ENCODE assay signal across 13 cellular contexts in the genomic region with DNA sequence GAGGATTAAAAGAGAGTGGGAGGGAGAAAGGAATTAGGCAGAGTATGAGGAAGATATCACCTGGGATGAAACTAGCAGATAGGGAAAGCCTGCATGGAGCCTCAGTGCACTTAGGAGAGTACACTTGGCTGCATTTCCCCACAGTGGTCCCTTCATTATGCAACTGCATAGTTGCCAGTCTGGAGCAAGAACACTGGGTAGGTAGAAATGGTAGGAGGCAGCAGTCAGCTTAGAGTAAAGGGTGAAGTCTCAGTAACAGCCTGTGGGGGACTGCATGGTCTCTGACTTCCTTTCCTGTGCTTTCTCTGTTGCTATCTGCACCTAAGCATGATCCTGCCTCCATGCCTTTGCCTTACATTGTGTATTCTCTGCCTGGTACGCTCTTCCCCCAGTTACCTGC. TPM values are rescaled to one million over a fixed set of nuclear protein-coding genes. Genes with fewer than 3 reads are reported as not detected.
DNase-seq lines count a peak whose midpoint lies in the region; ATAC-seq and TF ChIP-seq lines count a peak whose summit lies in the region.
"Had no signal": no experiment of that assay in that cellular context is flagged by ENCODE, and none has a peak within 500 bp of the region (broad histone marks: within the 10 kb centered on the region; RNA-seq: fewer than 3 reads in every experiment).

No MANE protein-coding gene starts in this region.

- peaks cover 33% of the 10 kb centered on the region for H3K79me2 ChIP-seq in SK-N-SH (ENCODE audit: insufficient read depth)

- no peak overlapping the region for H2AFZ ChIP-seq in SK-N-SH (ENCODE audit: low read depth)

- H3F3A ChIP-seq in SK-N-SH (replicated peaks; ENCODE audit: insufficient read depth), result no peaks in the 10 kb centered on the region

- H3K27ac ChIP-seq in heart left ventricle, result no peak overlapping the region
- H3K27ac ChIP-seq in SK-N-SH (ENCODE audit: low read depth in 2 of 2, low read length in 1 of 2), result no peak overlapping the region
- no peak overlapping the region for H3K27ac ChIP-seq in upper lobe of left lung
- H3K27ac ChIP-seq: gastroesophageal sphincter had no signal

- no peaks in the 10 kb centered on the region for H3K27me3 ChIP-seq in heart left ventricle
- no peaks in the 10 kb centered on the region for H3K27me3 ChIP-seq in SK-N-SH (ENCODE audit: insufficient read depth)
- H3K27me3 ChIP-seq in upper lobe of left lung, result no peaks in the 10 kb centered on the region
- H3K27me3 ChIP-seq: gastroesophageal sphincter had no signal

- no peaks in the 10 kb centered on the region for H3K36me3 ChIP-seq in heart left ventricle
- H3K36me3 ChIP-seq in SK-N-SH (replicated peaks in 1 of 2; ENCODE audit: control insufficient read depth in 1 of 2, insufficient read depth in 2 of 2, low read length in 1 of 2), result no peaks in the 10 kb centered on the region
- H3K36me3 ChIP-seq in upper lobe of left lung, result no peaks in the 10 kb centered on the region
- H3K36me3 ChIP-seq: gastroesophageal sphincter had no signal

- H3K27ac Mint-ChIP-seq in activated CD8-positive, alpha-beta T cell treated with anti-CD3 and anti-CD28 coated beads for 36 hours, result peak overlapping the region; percentile 4

- DNase-seq in heart left ventricle (no peak), left cardiac atrium (no peak), ureter (ENCODE audit: low spot score) (no peak), SK-N-SH (no peak), upper lobe of left lung (no peak)
- no peak for DNase-seq in activated CD8-positive, alpha-beta T cell treated with anti-CD3 and anti-CD28 coated beads for 36 hours
- DNase-seq: activated CD4-positive, alpha-beta T cell treated with anti-CD3 and anti-CD28 coated beads, Interleukin-2, amount 50 U/mL, for 48 hours; Caco-2; KBM-7 had no signal

- TF ChIP-seq EP300 in SK-N-SH (IDR thresholded peaks at IDR 0.05; ENCODE audit: borderline replicate concordance in 1 of 2, low read depth in 1 of 2, low read length in 1 of 2) (no peak), upper lobe of left lung (IDR thresholded peaks at IDR 0.05) (no peak)

- H3K27me3 Mint-ChIP-seq in activated CD8-positive, alpha-beta T cell treated with anti-CD3 and anti-CD28 coated beads for 36 hours, result no peaks in the 10 kb centered on the region

- H3K9me3 Mint-ChIP-seq in activated CD8-positive, alpha-beta T cell treated with anti-CD3 and anti-CD28 coated beads for 36 hours, result no peaks in the 10 kb centered on the region

- POLR2A ChIA-PET in activated CD8-positive, alpha-beta T cell treated with anti-CD3 and anti-CD28 coated beads for 36 hours (lab: Charles Lee), result interaction anchor here (1.0 kb wide), 1 partner anchor 43 kb away, joined by 3 read pairs; no protein-coding TSS in a partner anchor
- POLR2A ChIA-PET in SK-N-SH (lab: Yijun Ruan, JAX), result no interaction called here

- no peaks in the 10 kb centered on the region for H3K36me3 Mint-ChIP-seq in activated CD8-positive, alpha-beta T cell treated with anti-CD3 and anti-CD28 coated beads for 36 hours (ENCODE audit: low read depth)

- H3K9me2 ChIP-seq in SK-N-SH, result no peaks in the 10 kb centered on the region

- H4K20me1 ChIP-seq in SK-N-SH (ENCODE audit: insufficient read depth), result no peaks in the 10 kb centered on the region; the same call in 1 of the 2 replicates

- ATAC-seq in heart left ventricle, result peak; percentile 23 to 69 (median 64)
- no peak for ATAC-seq in left cardiac atrium
- ATAC-seq in HG02884 (IDR thresholded peaks at IDR 0.05; ENCODE audit: unreplicated experiment), result peak; percentile 35
- ATAC-seq in activated CD8-positive, alpha-beta T cell treated with anti-CD3 and anti-CD28 coated beads for 36 hours, result peak; percentile 65
- ATAC-seq in upper lobe of left lung (ENCODE audit: low FRiP score in 2 of 2), result no peak
- no peak for ATAC-seq in GM19455 (IDR thresholded peaks at IDR 0.05; ENCODE audit: unreplicated experiment)
- ATAC-seq: gastroesophageal sphincter, Panc1 had no signal

- TF ChIP-seq POLR2A in heart left ventricle (IDR thresholded peaks at IDR 0.05) (no peak), upper lobe of left lung (IDR thresholded peaks at IDR 0.05) (no peak)

- CTCF ChIA-PET in activated CD8-positive, alpha-beta T cell treated with anti-CD3 and anti-CD28 coated beads for 36 hours (lab: Charles Lee), result interaction anchor here (1.1 to 2.3 kb wide), 2 partner anchors 13 to 36 kb away, joined by 3 to 10 read pairs; a partner anchor contains a TSS
- CTCF ChIA-PET in SK-N-SH (lab: Yijun Ruan, JAX), result interaction anchor here (0.7 kb wide), 1 partner anchor 350 kb away, joined by 3 read pairs; no protein-coding TSS in a partner anchor

- H3K9me3 ChIP-seq in heart left ventricle, result no peaks in the 10 kb centered on the region
- no peaks in the 10 kb centered on the region for H3K9me3 ChIP-seq in SK-N-SH
- no peaks in the 10 kb centered on the region for H3K9me3 ChIP-seq in upper lobe of left lung
- H3K9me3 ChIP-seq: Caco-2, gastroesophageal sphincter had no signal

- H3K9ac ChIP-seq in SK-N-SH, result no peak overlapping the region

- no peak overlapping the region for H3K4me3 ChIP-seq in heart left ventricle
- no peak overlapping the region for H3K4me3 ChIP-seq in SK-N-SH (ENCODE audit: low read depth in 2 of 2, low read length in 1 of 2)
- no peak overlapping the region for H3K4me3 ChIP-seq in upper lobe of left lung
- H3K4me3 ChIP-seq: gastroesophageal sphincter had no signal

- peaks cover 73% of the 10 kb centered on the region for H3K4me1 Mint-ChIP-seq in activated CD8-positive, alpha-beta T cell treated with anti-CD3 and anti-CD28 coated beads for 36 hours (ENCODE audit: low read depth)

- TF ChIP-seq CTCF in heart left ventricle (IDR thresholded peaks at IDR 0.05) (no peak), SK-N-SH (IDR thresholded peaks at IDR 0.05) (no peak), upper lobe of left lung (IDR thresholded peaks at IDR 0.05) (no peak)
- TF ChIP-seq CTCF in activated CD8-positive, alpha-beta T cell treated with anti-CD3 and anti-CD28 coated beads for 36 hours (IDR thresholded peaks at IDR 0.05), result peak; percentile 15

- 0 to 59% (median 2%) methylated on average over 1 of the region's 1 CpG for WGBS in heart left ventricle, 4 donors
- 33% methylated on average over 1 of the region's 1 CpG for WGBS in SK-N-SH (ENCODE audit: low lambda C conversion rate)
- 0 to 45% methylated on average over 1 of the region's 1 CpG for WGBS in upper lobe of left lung, 2 donors

- no peak for TF ChIP-seq RAD21 in SK-N-SH (IDR thresholded peaks at IDR 0.05; ENCODE audit: low read length)

- no peak overlapping the region for H3K4me3 Mint-ChIP-seq in activated CD8-positive, alpha-beta T cell treated with anti-CD3 and anti-CD28 coated beads for 36 hours

- intact Hi-C loops in heart left ventricle (cut with DNase I), result no loop called here
- intact Hi-C loops in left cardiac atrium (cut with DNase I), result no loop called here
- intact Hi-C loops in activated CD8-positive, alpha-beta T cell treated with anti-CD3 and anti-CD28 coated beads for 36 hours (cut with micrococcal nuclease), result no loop called here

- peaks cover 0 to 59% (median 22%) of the 10 kb centered on the region in 12 donors for H3K4me1 ChIP-seq in heart left ventricle
- peaks cover 0 to 6% of the 10 kb centered on the region in 2 experiments; a peak in 3 of 4 replicates for H3K4me1 ChIP-seq in SK-N-SH (ENCODE audit: control insufficient read depth in 1 of 2, insufficient read depth in 2 of 2, low read depth in 1 of 2, low read length in 1 of 2)
- H3K4me1 ChIP-seq in upper lobe of left lung, result peaks cover 0 to 24% (median 15%) of the 10 kb centered on the region in 4 donors
- H3K4me1 ChIP-seq: Caco-2 had no signal

- H3K4me2 ChIP-seq in SK-N-SH, result no peak overlapping the region

TF ChIP-seq in SK-N-SH, 30 proteins besides CTCF, POLR2A, EP300 and RAD21 (continues in another document):
- TF ChIP-seq, protein P1, sequence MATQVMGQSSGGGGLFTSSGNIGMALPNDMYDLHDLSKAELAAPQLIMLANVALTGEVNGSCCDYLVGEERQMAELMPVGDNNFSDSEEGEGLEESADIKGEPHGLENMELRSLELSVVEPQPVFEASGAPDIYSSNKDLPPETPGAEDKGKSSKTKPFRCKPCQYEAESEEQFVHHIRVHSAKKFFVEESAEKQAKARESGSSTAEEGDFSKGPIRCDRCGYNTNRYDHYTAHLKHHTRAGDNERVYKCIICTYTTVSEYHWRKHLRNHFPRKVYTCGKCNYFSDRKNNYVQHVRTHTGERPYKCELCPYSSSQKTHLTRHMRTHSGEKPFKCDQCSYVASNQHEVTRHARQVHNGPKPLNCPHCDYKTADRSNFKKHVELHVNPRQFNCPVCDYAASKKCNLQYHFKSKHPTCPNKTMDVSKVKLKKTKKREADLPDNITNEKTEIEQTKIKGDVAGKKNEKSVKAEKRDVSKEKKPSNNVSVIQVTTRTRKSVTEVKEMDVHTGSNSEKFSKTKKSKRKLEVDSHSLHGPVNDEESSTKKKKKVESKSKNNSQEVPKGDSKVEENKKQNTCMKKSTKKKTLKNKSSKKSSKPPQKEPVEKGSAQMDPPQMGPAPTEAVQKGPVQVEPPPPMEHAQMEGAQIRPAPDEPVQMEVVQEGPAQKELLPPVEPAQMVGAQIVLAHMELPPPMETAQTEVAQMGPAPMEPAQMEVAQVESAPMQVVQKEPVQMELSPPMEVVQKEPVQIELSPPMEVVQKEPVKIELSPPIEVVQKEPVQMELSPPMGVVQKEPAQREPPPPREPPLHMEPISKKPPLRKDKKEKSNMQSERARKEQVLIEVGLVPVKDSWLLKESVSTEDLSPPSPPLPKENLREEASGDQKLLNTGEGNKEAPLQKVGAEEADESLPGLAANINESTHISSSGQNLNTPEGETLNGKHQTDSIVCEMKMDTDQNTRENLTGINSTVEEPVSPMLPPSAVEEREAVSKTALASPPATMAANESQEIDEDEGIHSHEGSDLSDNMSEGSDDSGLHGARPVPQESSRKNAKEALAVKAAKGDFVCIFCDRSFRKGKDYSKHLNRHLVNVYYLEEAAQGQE (IDR thresholded peaks at IDR 0.05; ENCODE audit: low read depth, low read length), result no peak
- TF ChIP-seq POLR2AphosphoS5 (IDR thresholded peaks at IDR 0.05; ENCODE audit: low read depth, low read length), result no peak

RNA-seq across cellular contexts. Expression of a gene that starts 14.0 kb away (rescaled TPM):
- total RNA-seq in heart left ventricle, result 10 to 100 TPM; 54.2 to 90.7 (median 85.6) TPM
- polyA plus RNA-seq in heart left ventricle, result 10 to 100 TPM; 58.2 to 86.3 TPM
- 10 to 100 TPM; 46.3 to 55.6 TPM for total RNA-seq in left cardiac atrium
- total RNA-seq in activated CD8-positive, alpha-beta T cell treated with anti-CD3 and anti-CD28 coated beads for 36 hours, result 10 to 100 TPM; 34.8 to 36.9 TPM
- 46.3 TPM for total RNA-seq in ureter
- 14.5 and 15.2 TPM in 2 replicates for polyA plus RNA-seq in SK-N-SH (2012; rRNA removed)
- polyA plus RNA-seq in SK-N-SH (2012; cell fraction: cytosol; rRNA removed), result 19.3 and 23.3 TPM in 2 replicates
- 5.2 and 9.4 TPM in 2 replicates for polyA plus RNA-seq in SK-N-SH (2012; cell fraction: nucleus; rRNA removed)
- 10 to 100 TPM; 20.9 to 66.6 (median 37.4) TPM for total RNA-seq in upper lobe of left lung

Comparison
In these comparisons a context has a peak if more than half of its experiments do, and no peak if none do; other contexts are left out.
1. ATAC-seq: peak in heart left ventricle (4 of 4), HG02884 (single experiment) and activated CD8-positive, alpha-beta T cell treated with anti-CD3 and anti-CD28 coated beads for 36 hours (single experiment); none in left cardiac atrium (0 of 2), upper lobe of left lung (0 of 2) and GM19455 (single experiment).